Comparison of ENCODE assay signal across 1 cellular context in genomic region chr19:49666120-49666444, GRCh38.
TF ChIP-seq lines count a peak whose summit lies in the region.

No MANE protein-coding gene starts in this region.

TF ChIP-seq in GM12878, 131 proteins besides CTCF, POLR2A, EP300 and RAD21:
- TF ChIP-seq ZBED1 (IDR thresholded peaks at IDR 0.05; ENCODE audit: borderline replicate concordance) = no peak
- TF ChIP-seq HCFC1 (IDR thresholded peaks at IDR 0.05; ENCODE audit: low read length) = peak; percentile 8; the same call in 1 of the 2 replicates
